2 cellular contexts compared by ENCODE assay signal in genomic region chr12:108509806-108510205, GRCh38.
TF ChIP-seq lines count a peak whose summit lies in the region.

No MANE protein-coding gene starts in this region.

TF ChIP-seq in HEK293, 187 proteins besides CTCF, POLR2A, EP300 and RAD21:
- TF ChIP-seq ZNF654 (tag by site-specific recombination; IDR thresholded peaks at IDR 0.05; ENCODE audit: low read depth) = no peak
- peak; percentile 44; the same call in 1 of the 2 replicates for TF ChIP-seq ZNF146 (tag by site-specific recombination; IDR thresholded peaks at IDR 0.05)

TF ChIP-seq in K562, 482 proteins besides CTCF, POLR2A, EP300 and RAD21:
- TF ChIP-seq ARNT (IDR thresholded peaks at IDR 0.05) (no peak), RBM25 (IDR thresholded peaks at IDR 0.05; ENCODE audit: low read depth, low read length, severe bottlenecking) (peak; percentile 54), ZNF146 (CRISPR knock-in tag; IDR thresholded peaks at IDR 0.05; ENCODE audit: unreplicated experiment) (peak; percentile 75), SMARCC2 (IDR thresholded peaks at IDR 0.05; ENCODE audit: low read depth) (no peak)
- TF ChIP-seq, protein P1, sequence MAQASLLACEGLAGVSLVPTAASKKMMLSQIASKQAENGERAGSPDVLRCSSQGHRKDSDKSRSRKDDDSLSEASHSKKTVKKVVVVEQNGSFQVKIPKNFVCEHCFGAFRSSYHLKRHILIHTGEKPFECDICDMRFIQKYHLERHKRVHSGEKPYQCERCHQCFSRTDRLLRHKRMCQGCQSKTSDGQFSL (CRISPR knock-in tag; IDR thresholded peaks at IDR 0.05) = no peak
- TF ChIP-seq, protein P1 (tag; IDR thresholded peaks at IDR 0.05) = no peak
